ENCODE assay signal across 9 cellular contexts in genomic region chr2:207408086-207408794, GRCh38.
DNase-seq lines count a peak whose midpoint lies in the region; ATAC-seq, FAIRE-seq and TF ChIP-seq lines count a peak whose summit lies in the region.
"Had no signal": no experiment of that assay in that cellular context is flagged by ENCODE, and none has a peak within 500 bp of the region (broad histone marks: within the 10 kb centered on the region; RNA-seq: fewer than 3 reads in every experiment).

No MANE protein-coding gene starts in this region.

- no peak overlapping the region for H3K27ac Mint-ChIP-seq in activated naive CD4-positive, alpha-beta T cell treated with anti-CD3 and anti-CD28 coated beads, Interleukin-2, amount 50 U/mL, for 72 hours
- H3K27ac Mint-ChIP-seq in CD4-positive, alpha-beta memory T cell, result no peak overlapping the region
- H3K27ac Mint-ChIP-seq: activated naive CD8-positive, alpha-beta T cell had no signal

- no peak for TF ChIP-seq POLR2A in GM12892 (IDR thresholded peaks at IDR 0.05; ENCODE audit: low read depth, low read length)

- H3K36me3 ChIP-seq in CD4-positive, alpha-beta memory T cell (ENCODE audit: insufficient read depth, low read length), result no peaks in the 10 kb centered on the region

- POLR2A ChIA-PET in CD4-positive, alpha-beta memory T cell (lab: Charles Lee; ENCODE audit: partially characterized antibody), result no interaction called here

- no peaks in the 10 kb centered on the region for H3K27me3 ChIP-seq in CD4-positive, alpha-beta memory T cell (ENCODE audit: insufficient read depth, low read length)

- H3K27ac ChIP-seq in CD4-positive, alpha-beta memory T cell (ENCODE audit: low read depth, low read length), result no peak overlapping the region

- no peaks in the 10 kb centered on the region for H3K9me3 ChIP-seq in CD4-positive, alpha-beta memory T cell (ENCODE audit: control insufficient read depth in 1 of 2, low read length in 2 of 2)

- no peaks in the 10 kb centered on the region for H3K4me1 ChIP-seq in CD4-positive, alpha-beta memory T cell (ENCODE audit: insufficient read depth, low read length)

- H3K4me3 Mint-ChIP-seq in CD4-positive, alpha-beta memory T cell, result no peak overlapping the region
- H3K4me3 Mint-ChIP-seq: activated naive CD8-positive, alpha-beta T cell had no signal

- no peaks in the 10 kb centered on the region for H3K27me3 Mint-ChIP-seq in CD4-positive, alpha-beta memory T cell
- H3K27me3 Mint-ChIP-seq: activated naive CD8-positive, alpha-beta T cell had no signal

- peak; percentile 53 for FAIRE-seq in GM12892 (lab: Jason Lieb, UNC)

- intact Hi-C loops in CD4-positive, alpha-beta memory T cell (cut with micrococcal nuclease), result no loop called here

- no peaks in the 10 kb centered on the region for H3K9me3 Mint-ChIP-seq in activated naive CD4-positive, alpha-beta T cell treated with anti-CD3 and anti-CD28 coated beads, Interleukin-2, amount 50 U/mL, for 72 hours
- no peaks in the 10 kb centered on the region for H3K9me3 Mint-ChIP-seq in CD4-positive, alpha-beta memory T cell

- ATAC-seq in HG02763 (IDR thresholded peaks at IDR 0.05; ENCODE audit: unreplicated experiment), result peak; percentile 93
- ATAC-seq in activated naive CD4-positive, alpha-beta T cell treated with anti-CD3 and anti-CD28 coated beads, Interleukin-2, amount 50 U/mL, for 72 hours, result no peak

- CTCF ChIA-PET in CD4-positive, alpha-beta memory T cell (lab: Charles Lee; ENCODE audit: partially characterized antibody), result no interaction called here

- TF ChIP-seq CTCF in choroid plexus epithelial cell (conservative IDR thresholded peaks at IDR 0.05; ENCODE audit: low read depth, low read length), result no peak

- DNase-seq in GM12892 (ENCODE audit: insufficient read length) (no peak), NCI-H2081 (lab: John Stamatoyannopoulos, UW) (peak; percentile 96 to 99), choroid plexus epithelial cell (ENCODE audit: low read depth) (peak; percentile 28), superior temporal gyrus (ENCODE audit: extremely low spot score) (peak; percentile 17), HCEC 1CT (no peak)
- no peak for DNase-seq in activated naive CD4-positive, alpha-beta T cell treated with anti-CD3 and anti-CD28 coated beads, Interleukin-2, amount 50 U/mL, for 72 hours (ENCODE audit: low spot score in 2 of 2)
- DNase-seq in CD4-positive, alpha-beta memory T cell, result no peak

- H3K36me3 Mint-ChIP-seq in activated naive CD4-positive, alpha-beta T cell treated with anti-CD3 and anti-CD28 coated beads, Interleukin-2, amount 50 U/mL, for 72 hours, result no peaks in the 10 kb centered on the region
- no peaks in the 10 kb centered on the region for H3K36me3 Mint-ChIP-seq in CD4-positive, alpha-beta memory T cell

- no peak overlapping the region for H3K4me3 ChIP-seq in choroid plexus epithelial cell (ENCODE audit: low read depth, low read length)
- H3K4me3 ChIP-seq in CD4-positive, alpha-beta memory T cell (ENCODE audit: low read length in 2 of 2), result no peak overlapping the region

- no peaks in the 10 kb centered on the region for H3K4me1 Mint-ChIP-seq in CD4-positive, alpha-beta memory T cell

Comparison
In these comparisons a context has a peak if more than half of its experiments do, and no peak if none do; other contexts are left out.
1. DNase-seq: peak in NCI-H2081 (2 of 2), choroid plexus epithelial cell (single experiment) and superior temporal gyrus (single experiment); none in GM12892 (single experiment), HCEC 1CT (single experiment), activated naive CD4-positive, alpha-beta T cell treated with anti-CD3 and anti-CD28 coated beads, Interleukin-2, amount 50 U/mL, for 72 hours (0 of 2) and CD4-positive, alpha-beta memory T cell (0 of 5).